Comparison of ENCODE assay signal across 3 cellular contexts in the genomic region with DNA sequence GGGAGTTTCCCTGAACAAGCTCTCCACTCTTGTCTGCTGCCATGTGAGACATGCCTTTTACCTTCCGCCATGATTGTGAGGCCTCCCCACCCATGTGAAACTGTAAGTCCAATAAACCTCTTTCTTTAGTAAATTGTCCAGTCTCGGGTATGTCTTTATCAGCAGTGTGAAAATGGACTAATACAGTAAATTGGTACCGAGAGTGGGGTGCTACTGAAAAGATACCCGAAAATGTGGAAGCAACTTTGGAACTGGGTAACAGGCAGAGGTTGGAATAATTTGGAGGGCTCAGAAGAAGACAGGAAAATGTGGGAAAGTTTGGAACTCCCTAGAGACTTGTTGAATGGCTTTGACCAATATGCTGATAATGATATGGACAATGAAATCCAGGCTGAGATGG. TPM values are rescaled to one million over a fixed set of nuclear protein-coding genes. Genes with fewer than 3 reads are reported as not detected.
"Had no signal": no experiment of that assay in that cellular context is flagged by ENCODE, and none has a peak within 500 bp of the region (broad histone marks: within the 10 kb centered on the region; RNA-seq: fewer than 3 reads in every experiment).

No MANE protein-coding gene starts in this region.

RNA-seq across cellular contexts. Expression of a gene that starts 13.2 kb away (rescaled TPM):
- total RNA-seq: HT1080 had no signal
- polyA plus RNA-seq: IgD-negative memory B cell had no signal

RNA-seq across cellular contexts. Expression of a gene that starts 18.0 kb away (rescaled TPM):
- total RNA-seq: HT-29, HT1080 had no signal
- polyA plus RNA-seq: IgD-negative memory B cell had no signal
